Comparison of ENCODE assay signal across 1 cellular context in the genomic region with DNA sequence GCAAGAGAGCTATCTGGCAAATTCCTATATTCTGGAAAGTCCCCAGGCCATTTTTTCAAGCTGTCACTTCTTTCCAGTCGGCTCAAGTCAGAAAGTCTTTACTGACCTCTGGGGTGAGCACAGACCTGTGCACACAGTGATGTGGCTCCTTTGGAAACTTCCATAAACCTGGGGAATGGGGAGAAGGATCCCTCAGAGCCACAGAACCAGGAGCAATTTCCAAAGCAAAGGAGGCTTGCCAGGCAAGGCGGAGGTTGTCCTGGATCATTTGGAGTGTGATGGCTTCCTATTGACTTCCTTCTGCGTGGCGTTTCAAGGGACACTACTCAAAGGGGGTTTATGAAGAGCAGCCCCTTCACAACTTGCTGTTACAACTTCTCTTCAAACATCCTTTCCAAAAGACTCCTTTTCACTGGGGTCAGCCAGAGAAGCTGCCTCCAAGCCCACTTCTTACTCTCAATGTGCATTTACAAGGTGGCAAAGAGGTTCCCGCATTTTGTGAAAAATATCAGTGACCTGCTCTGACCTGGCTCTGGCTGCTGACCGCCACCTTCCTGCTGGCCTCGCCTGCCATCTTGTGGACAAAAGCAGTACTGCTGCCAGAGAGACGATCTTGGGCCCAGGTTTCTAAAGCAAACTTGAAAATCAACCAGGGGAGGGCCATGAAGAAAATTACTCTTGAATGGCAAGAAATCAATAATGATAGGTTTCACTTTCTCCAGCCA.
A peak's percentile ranks its signal among the peaks of the same experiment; 100 is the strongest.
TF ChIP-seq lines count a peak whose summit lies in the region.

No MANE protein-coding gene starts in this region.

TF ChIP-seq in HepG2, 621 proteins besides CTCF, POLR2A, EP300 and RAD21 (continued from another document and continues in another):
- TF ChIP-seq, protein P1, sequence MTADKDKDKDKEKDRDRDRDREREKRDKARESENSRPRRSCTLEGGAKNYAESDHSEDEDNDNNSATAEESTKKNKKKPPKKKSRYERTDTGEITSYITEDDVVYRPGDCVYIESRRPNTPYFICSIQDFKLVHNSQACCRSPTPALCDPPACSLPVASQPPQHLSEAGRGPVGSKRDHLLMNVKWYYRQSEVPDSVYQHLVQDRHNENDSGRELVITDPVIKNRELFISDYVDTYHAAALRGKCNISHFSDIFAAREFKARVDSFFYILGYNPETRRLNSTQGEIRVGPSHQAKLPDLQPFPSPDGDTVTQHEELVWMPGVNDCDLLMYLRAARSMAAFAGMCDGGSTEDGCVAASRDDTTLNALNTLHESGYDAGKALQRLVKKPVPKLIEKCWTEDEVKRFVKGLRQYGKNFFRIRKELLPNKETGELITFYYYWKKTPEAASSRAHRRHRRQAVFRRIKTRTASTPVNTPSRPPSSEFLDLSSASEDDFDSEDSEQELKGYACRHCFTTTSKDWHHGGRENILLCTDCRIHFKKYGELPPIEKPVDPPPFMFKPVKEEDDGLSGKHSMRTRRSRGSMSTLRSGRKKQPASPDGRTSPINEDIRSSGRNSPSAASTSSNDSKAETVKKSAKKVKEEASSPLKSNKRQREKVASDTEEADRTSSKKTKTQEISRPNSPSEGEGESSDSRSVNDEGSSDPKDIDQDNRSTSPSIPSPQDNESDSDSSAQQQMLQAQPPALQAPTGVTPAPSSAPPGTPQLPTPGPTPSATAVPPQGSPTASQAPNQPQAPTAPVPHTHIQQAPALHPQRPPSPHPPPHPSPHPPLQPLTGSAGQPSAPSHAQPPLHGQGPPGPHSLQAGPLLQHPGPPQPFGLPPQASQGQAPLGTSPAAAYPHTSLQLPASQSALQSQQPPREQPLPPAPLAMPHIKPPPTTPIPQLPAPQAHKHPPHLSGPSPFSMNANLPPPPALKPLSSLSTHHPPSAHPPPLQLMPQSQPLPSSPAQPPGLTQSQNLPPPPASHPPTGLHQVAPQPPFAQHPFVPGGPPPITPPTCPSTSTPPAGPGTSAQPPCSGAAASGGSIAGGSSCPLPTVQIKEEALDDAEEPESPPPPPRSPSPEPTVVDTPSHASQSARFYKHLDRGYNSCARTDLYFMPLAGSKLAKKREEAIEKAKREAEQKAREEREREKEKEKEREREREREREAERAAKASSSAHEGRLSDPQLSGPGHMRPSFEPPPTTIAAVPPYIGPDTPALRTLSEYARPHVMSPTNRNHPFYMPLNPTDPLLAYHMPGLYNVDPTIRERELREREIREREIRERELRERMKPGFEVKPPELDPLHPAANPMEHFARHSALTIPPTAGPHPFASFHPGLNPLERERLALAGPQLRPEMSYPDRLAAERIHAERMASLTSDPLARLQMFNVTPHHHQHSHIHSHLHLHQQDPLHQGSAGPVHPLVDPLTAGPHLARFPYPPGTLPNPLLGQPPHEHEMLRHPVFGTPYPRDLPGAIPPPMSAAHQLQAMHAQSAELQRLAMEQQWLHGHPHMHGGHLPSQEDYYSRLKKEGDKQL (CRISPR knock-in tag; IDR thresholded peaks at IDR 0.05; ENCODE audit: low read depth): no peak
- peak; percentile 84; the same call in 1 of the 2 replicates for TF ChIP-seq KDM3A (CRISPR knock-in tag; IDR thresholded peaks at IDR 0.05; ENCODE audit: low read depth)
- no peak; the same call in 1 of the 2 replicates for TF ChIP-seq SPEN (CRISPR knock-in tag; IDR thresholded peaks at IDR 0.05; ENCODE audit: low read depth)
- no peak for TF ChIP-seq ZNF431 (CRISPR knock-in tag; IDR thresholded peaks at IDR 0.05; ENCODE audit: borderline replicate concordance, low read depth)
- TF ChIP-seq ATF1 (CRISPR knock-in tag; IDR thresholded peaks at IDR 0.05): no peak
- TF ChIP-seq SIX1 (CRISPR knock-in tag; IDR thresholded peaks at IDR 0.05; ENCODE audit: borderline replicate concordance): no peak
- 0 out of 2 replicates have a peak, but pooled peaks have one; percentile 52 for TF ChIP-seq ZNF790 (CRISPR knock-in tag; IDR thresholded peaks at IDR 0.05; ENCODE audit: borderline replicate concordance)
- TF ChIP-seq FOXA3 (CRISPR knock-in tag; IDR thresholded peaks at IDR 0.05): 0 out of 2 replicates have a peak, but pooled peaks have one; percentile 15
- TF ChIP-seq FOXO1 (CRISPR knock-in tag; IDR thresholded peaks at IDR 0.05): no peak
- no peak for TF ChIP-seq ZNF883 (CRISPR knock-in tag; IDR thresholded peaks at IDR 0.05; ENCODE audit: not compliant biosample characterization)
- TF ChIP-seq ZNF615 (CRISPR knock-in tag; IDR thresholded peaks at IDR 0.05; ENCODE audit: borderline replicate concordance): 0 out of 2 replicates have a peak, but pooled peaks have one; percentile 39
- TF ChIP-seq TP53 (CRISPR knock-in tag; conservative IDR thresholded peaks at IDR 0.05): no peak
- TF ChIP-seq, protein P2, sequence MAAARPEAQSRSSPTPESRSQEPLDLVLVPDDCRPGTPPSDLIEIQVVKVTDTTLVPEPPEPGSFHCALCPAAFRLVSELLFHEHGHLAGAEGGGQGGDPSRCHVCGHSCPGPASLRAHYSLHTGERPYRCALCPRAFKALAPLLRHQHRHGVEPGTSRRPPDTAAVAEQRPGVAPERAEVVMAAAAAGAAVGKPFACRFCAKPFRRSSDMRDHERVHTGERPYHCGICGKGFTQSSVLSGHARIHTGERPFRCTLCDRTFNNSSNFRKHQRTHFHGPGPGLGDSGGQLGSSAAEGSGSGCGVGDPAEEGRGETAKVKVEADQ (CRISPR knock-in tag; IDR thresholded peaks at IDR 0.05; ENCODE audit: borderline replicate concordance): no peak
- no peak for TF ChIP-seq EEA1 (CRISPR knock-in tag; IDR thresholded peaks at IDR 0.05; ENCODE audit: borderline replicate concordance)
- no peak for TF ChIP-seq KDM1A (CRISPR knock-in tag; IDR thresholded peaks at IDR 0.05)
- TF ChIP-seq KAT8 (CRISPR knock-in tag; IDR thresholded peaks at IDR 0.05): 0 out of 2 replicates have a peak, but pooled peaks have one; percentile 27
- peak; percentile 79 for TF ChIP-seq SALL1 (CRISPR knock-in tag; IDR thresholded peaks at IDR 0.05)
- no peak for TF ChIP-seq ZNF101 (CRISPR knock-in tag; IDR thresholded peaks at IDR 0.05; ENCODE audit: borderline replicate concordance, low read depth)
- TF ChIP-seq ZNF567 (CRISPR knock-in tag; IDR thresholded peaks at IDR 0.05; ENCODE audit: borderline replicate concordance): no peak
- TF ChIP-seq ISX (CRISPR knock-in tag; conservative IDR thresholded peaks at IDR 0.05): no peak
- TF ChIP-seq, protein P3, sequence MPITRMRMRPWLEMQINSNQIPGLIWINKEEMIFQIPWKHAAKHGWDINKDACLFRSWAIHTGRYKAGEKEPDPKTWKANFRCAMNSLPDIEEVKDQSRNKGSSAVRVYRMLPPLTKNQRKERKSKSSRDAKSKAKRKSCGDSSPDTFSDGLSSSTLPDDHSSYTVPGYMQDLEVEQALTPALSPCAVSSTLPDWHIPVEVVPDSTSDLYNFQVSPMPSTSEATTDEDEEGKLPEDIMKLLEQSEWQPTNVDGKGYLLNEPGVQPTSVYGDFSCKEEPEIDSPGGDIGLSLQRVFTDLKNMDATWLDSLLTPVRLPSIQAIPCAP (CRISPR knock-in tag; IDR thresholded peaks at IDR 0.05; ENCODE audit: low read depth): no peak
- no peak for TF ChIP-seq AGO2 (optimal IDR thresholded peaks at IDR 0.05; ENCODE audit: low read depth, low read length)
- 0 out of 2 replicates have a peak, but pooled peaks have one; percentile 38 for TF ChIP-seq KLF11 (CRISPR knock-in tag; IDR thresholded peaks at IDR 0.05)
- TF ChIP-seq, protein P4, sequence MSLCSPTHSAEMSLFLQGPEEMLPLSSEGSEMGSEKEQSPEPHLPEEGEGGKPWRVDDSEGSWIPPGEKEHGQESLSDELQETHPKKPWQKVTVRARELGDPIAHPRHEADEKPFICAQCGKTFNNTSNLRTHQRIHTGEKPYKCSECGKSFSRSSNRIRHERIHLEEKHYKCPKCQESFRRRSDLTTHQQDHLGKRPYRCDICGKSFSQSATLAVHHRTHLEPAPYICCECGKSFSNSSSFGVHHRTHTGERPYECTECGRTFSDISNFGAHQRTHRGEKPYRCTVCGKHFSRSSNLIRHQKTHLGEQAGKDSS (CRISPR knock-in tag; IDR thresholded peaks at IDR 0.05; ENCODE audit: borderline replicate concordance, low read depth): no peak; the same call in 1 of the 2 replicates
- TF ChIP-seq, protein P5, sequence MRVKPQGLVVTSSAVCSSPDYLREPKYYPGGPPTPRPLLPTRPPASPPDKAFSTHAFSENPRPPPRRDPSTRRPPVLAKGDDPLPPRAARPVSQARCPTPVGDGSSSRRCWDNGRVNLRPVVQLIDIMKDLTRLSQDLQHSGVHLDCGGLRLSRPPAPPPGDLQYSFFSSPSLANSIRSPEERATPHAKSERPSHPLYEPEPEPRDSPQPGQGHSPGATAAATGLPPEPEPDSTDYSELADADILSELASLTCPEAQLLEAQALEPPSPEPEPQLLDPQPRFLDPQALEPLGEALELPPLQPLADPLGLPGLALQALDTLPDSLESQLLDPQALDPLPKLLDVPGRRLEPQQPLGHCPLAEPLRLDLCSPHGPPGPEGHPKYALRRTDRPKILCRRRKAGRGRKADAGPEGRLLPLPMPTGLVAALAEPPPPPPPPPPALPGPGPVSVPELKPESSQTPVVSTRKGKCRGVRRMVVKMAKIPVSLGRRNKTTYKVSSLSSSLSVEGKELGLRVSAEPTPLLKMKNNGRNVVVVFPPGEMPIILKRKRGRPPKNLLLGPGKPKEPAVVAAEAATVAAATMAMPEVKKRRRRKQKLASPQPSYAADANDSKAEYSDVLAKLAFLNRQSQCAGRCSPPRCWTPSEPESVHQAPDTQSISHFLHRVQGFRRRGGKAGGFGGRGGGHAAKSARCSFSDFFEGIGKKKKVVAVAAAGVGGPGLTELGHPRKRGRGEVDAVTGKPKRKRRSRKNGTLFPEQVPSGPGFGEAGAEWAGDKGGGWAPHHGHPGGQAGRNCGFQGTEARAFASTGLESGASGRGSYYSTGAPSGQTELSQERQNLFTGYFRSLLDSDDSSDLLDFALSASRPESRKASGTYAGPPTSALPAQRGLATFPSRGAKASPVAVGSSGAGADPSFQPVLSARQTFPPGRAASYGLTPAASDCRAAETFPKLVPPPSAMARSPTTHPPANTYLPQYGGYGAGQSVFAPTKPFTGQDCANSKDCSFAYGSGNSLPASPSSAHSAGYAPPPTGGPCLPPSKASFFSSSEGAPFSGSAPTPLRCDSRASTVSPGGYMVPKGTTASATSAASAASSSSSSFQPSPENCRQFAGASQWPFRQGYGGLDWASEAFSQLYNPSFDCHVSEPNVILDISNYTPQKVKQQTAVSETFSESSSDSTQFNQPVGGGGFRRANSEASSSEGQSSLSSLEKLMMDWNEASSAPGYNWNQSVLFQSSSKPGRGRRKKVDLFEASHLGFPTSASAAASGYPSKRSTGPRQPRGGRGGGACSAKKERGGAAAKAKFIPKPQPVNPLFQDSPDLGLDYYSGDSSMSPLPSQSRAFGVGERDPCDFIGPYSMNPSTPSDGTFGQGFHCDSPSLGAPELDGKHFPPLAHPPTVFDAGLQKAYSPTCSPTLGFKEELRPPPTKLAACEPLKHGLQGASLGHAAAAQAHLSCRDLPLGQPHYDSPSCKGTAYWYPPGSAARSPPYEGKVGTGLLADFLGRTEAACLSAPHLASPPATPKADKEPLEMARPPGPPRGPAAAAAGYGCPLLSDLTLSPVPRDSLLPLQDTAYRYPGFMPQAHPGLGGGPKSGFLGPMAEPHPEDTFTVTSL (CRISPR knock-in tag; IDR thresholded peaks at IDR 0.05; ENCODE audit: borderline replicate concordance): no peak
- TF ChIP-seq PHF8 (CRISPR knock-in tag; IDR thresholded peaks at IDR 0.05): no peak
- TF ChIP-seq ZSCAN21 (CRISPR knock-in tag; IDR thresholded peaks at IDR 0.05; ENCODE audit: borderline replicate concordance): 0 out of 2 replicates have a peak, but pooled peaks have one; percentile 44
- TF ChIP-seq ZBTB42 (CRISPR knock-in tag; IDR thresholded peaks at IDR 0.05): no peak
- no peak for TF ChIP-seq ZNF776 (CRISPR knock-in tag; IDR thresholded peaks at IDR 0.05)
- TF ChIP-seq ZNF441 (CRISPR knock-in tag; IDR thresholded peaks at IDR 0.05; ENCODE audit: borderline replicate concordance): no peak
- no peak for TF ChIP-seq TCF7 (IDR thresholded peaks at IDR 0.05; ENCODE audit: low read depth)
- TF ChIP-seq ZNF17 (CRISPR knock-in tag; IDR thresholded peaks at IDR 0.05): no peak
- TF ChIP-seq, protein P6, sequence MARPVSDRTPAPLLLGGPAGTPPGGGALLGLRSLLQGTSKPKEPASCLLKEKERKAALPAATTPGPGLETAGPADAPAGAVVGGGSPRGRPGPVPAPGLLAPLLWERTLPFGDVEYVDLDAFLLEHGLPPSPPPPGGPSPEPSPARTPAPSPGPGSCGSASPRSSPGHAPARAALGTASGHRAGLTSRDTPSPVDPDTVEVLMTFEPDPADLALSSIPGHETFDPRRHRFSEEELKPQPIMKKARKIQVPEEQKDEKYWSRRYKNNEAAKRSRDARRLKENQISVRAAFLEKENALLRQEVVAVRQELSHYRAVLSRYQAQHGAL (CRISPR knock-in tag; IDR thresholded peaks at IDR 0.05; ENCODE audit: not compliant biosample characterization): no peak
- no peak for TF ChIP-seq SNRNP70 (IDR thresholded peaks at IDR 0.05; ENCODE audit: low read depth, low read length)
- TF ChIP-seq, protein P7, sequence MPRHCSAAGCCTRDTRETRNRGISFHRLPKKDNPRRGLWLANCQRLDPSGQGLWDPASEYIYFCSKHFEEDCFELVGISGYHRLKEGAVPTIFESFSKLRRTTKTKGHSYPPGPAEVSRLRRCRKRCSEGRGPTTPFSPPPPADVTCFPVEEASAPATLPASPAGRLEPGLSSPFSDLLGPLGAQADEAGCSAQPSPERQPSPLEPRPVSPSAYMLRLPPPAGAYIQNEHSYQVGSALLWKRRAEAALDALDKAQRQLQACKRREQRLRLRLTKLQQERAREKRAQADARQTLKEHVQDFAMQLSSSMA (CRISPR knock-in tag; IDR thresholded peaks at IDR 0.05): 0 out of 2 replicates have a peak, but pooled peaks have one; percentile 56
- TF ChIP-seq ZNF839 (CRISPR knock-in tag; IDR thresholded peaks at IDR 0.05; ENCODE audit: borderline replicate concordance): no peak
- no peak for TF ChIP-seq ZFP62 (CRISPR knock-in tag; IDR thresholded peaks at IDR 0.05)
- TF ChIP-seq, protein P8, sequence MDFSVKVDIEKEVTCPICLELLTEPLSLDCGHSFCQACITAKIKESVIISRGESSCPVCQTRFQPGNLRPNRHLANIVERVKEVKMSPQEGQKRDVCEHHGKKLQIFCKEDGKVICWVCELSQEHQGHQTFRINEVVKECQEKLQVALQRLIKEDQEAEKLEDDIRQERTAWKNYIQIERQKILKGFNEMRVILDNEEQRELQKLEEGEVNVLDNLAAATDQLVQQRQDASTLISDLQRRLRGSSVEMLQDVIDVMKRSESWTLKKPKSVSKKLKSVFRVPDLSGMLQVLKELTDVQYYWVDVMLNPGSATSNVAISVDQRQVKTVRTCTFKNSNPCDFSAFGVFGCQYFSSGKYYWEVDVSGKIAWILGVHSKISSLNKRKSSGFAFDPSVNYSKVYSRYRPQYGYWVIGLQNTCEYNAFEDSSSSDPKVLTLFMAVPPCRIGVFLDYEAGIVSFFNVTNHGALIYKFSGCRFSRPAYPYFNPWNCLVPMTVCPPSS (IDR thresholded peaks at IDR 0.05): no peak
- TF ChIP-seq KAT7 (CRISPR knock-in tag; IDR thresholded peaks at IDR 0.05; ENCODE audit: borderline replicate concordance): peak; percentile 16; the same call in 1 of the 2 replicates
- TF ChIP-seq TBL1XR1 (IDR thresholded peaks at IDR 0.05; ENCODE audit: borderline replicate concordance, low read length, partially characterized antibody): no peak
- no peak for TF ChIP-seq HNRNPUL1 (IDR thresholded peaks at IDR 0.05; ENCODE audit: low read depth, low read length)
- TF ChIP-seq MEIS1 (CRISPR knock-in tag; IDR thresholded peaks at IDR 0.05; ENCODE audit: borderline replicate concordance): no peak
- TF ChIP-seq FOXP1 (IDR thresholded peaks at IDR 0.05): no peak
- no peak for TF ChIP-seq FOXP1 (CRISPR knock-in tag; IDR thresholded peaks at IDR 0.05)
- TF ChIP-seq FOXM1 (CRISPR knock-in tag; IDR thresholded peaks at IDR 0.05): no peak
